ENCODE assay signal across 34 cellular contexts in genomic region chr17:34683390-34683789, GRCh38.
"Had no signal": no experiment of that assay in that cellular context is flagged by ENCODE, and none has a peak within 500 bp of the region (broad histone marks: within the 10 kb centered on the region; RNA-seq: fewer than 3 reads in every experiment).

No MANE protein-coding gene starts in this region.

- ATAC-seq: activated naive CD4-positive, alpha-beta T cell treated with anti-CD3 and anti-CD28 coated beads, Interleukin-2, amount 50 U/mL, for 72 hours; activated T-cell treated with anti-CD3 and anti-CD28 coated beads, Interleukin-2, amount 50 U/mL, for 4 hours; body of pancreas; PC-3 had no signal

- H3K4me1 ChIP-seq: adrenal gland, body of pancreas, breast epithelium, Peyer's patch had no signal

- H3K9me3 ChIP-seq: adrenal gland, body of pancreas, breast epithelium, Peyer's patch had no signal

- H3K27ac ChIP-seq: adrenal gland, body of pancreas, breast epithelium, KMS-11, Peyer's patch, VCaP had no signal

- H3K27me3 ChIP-seq: adrenal gland, body of pancreas, breast epithelium, Peyer's patch had no signal

- H3K4me3 ChIP-seq: adrenal gland, body of pancreas, breast epithelium, Peyer's patch had no signal

- H3K36me3 ChIP-seq: adrenal gland, breast epithelium, Peyer's patch had no signal

- DNase-seq: activated B cell treated with CpG ODN at 0.5 μM for 24 hours; activated CD4-positive, alpha-beta memory T cell treated with anti-CD3 and anti-CD28 coated beads for 36 hours; activated CD4-positive, alpha-beta T cell treated with anti-CD3 and anti-CD28 coated beads for 4 hours; activated CD4-positive, alpha-beta T cell treated with anti-CD3 and anti-CD28 coated beads, Interleukin-2, amount 50 U/mL, for 1 hour; activated CD4-positive, CD25-positive, alpha-beta regulatory T cell treated with anti-CD3 and anti-CD28 coated beads, Interleukin-2, amount 50 U/mL, for 72 hours; activated CD8-positive, alpha-beta memory T cell treated with anti-CD3 and anti-CD28 coated beads, Interleukin-2, amount 50 U/mL, for 4 hours; activated gamma-delta T cell treated with Interleukin-2 at 50 U/mL for 16 hours; activated naive CD4-positive, alpha-beta T cell treated with anti-CD3 and anti-CD28 coated beads for 36 hours; activated T-cell treated with anti-CD3 and anti-CD28 coated beads for 4 hours; activated T-cell treated with anti-CD3 and anti-CD28 coated beads, Interleukin-2, amount 50 U/mL, for 4 hours; adrenal gland; body of pancreas; MM.1S; MV-4-11; NCI-H1092 treated with DMSO at 0.1 percent for 48 hours; NCI-H146; NCI-H187; NCI-H2081; NCI-H2171; NCI-H446 treated with DMSO at 0.1 percent for 48 hours; NCI-H524; NK-92 treated with Interleukin-12 subunit alpha and Interleukin-12 subunit beta, amount 100 ng/mL, for 24 hours; PC-3; Peyer's patch; RPMI8226; SIG-M5; SW 1271; T-helper 1 cell; T-helper 2 cell; T-helper 9 cell had no signal
